17 cellular contexts compared by ENCODE assay signal in the genomic region with DNA sequence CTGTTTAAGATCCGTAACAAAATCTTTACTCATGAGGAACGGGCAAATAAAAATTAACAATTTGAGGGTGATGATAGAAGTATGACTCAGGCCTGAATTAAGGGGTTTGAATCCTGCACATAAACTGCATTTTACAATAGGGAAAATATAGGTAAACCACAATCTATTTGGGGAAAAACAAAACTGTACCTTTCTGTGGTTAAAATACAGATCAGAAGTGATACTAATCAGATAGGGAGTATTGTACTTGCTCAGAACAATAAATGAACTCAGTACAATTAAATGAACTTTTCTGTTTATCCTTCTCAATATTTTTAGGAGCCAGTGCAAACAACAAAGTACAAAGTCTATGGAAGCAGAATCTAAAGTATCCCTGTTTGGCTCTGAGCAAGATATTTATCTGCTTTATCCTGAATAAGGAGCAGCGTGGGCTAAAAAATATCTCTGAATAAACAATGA.
A peak's percentile ranks its signal among the peaks of the same experiment; 100 is the strongest.
DNase-seq lines count a peak whose midpoint lies in the region; ATAC-seq and TF ChIP-seq lines count a peak whose summit lies in the region.
"Had no signal": no experiment of that assay in that cellular context is flagged by ENCODE, and none has a peak within 500 bp of the region (broad histone marks: within the 10 kb centered on the region; RNA-seq: fewer than 3 reads in every experiment).

No MANE protein-coding gene starts in this region.

- peaks cover 23% of the 10 kb centered on the region for H3K4me1 Mint-ChIP-seq in HFFc6 (ENCODE audit: low read depth)
- H3K4me1 Mint-ChIP-seq: CD8-positive, alpha-beta memory T cell had no signal

- no peak for TF ChIP-seq CTCF in HFFc6 (IDR thresholded peaks at IDR 0.05)
- no peak for TF ChIP-seq CTCF in PC-3 (conservative IDR thresholded peaks at IDR 0.05; ENCODE audit: low read depth, low read length)
- no peak for TF ChIP-seq CTCF in gastrocnemius medialis (IDR thresholded peaks at IDR 0.05 in 4 of 5, conservative IDR thresholded peaks at IDR 0.05 in 1 of 5)

- H3K4me1 ChIP-seq in PC-3 (ENCODE audit: insufficient read depth, low read length) (peaks cover 33% of the 10 kb centered on the region), gastrocnemius medialis (peaks cover 13 to 23% of the 10 kb centered on the region in 2 donors)
- H3K4me1 ChIP-seq: BLaER1 had no signal

- peaks cover 6% of the 10 kb centered on the region for H3F3A ChIP-seq in PC-3 (ENCODE audit: low read length, unreplicated experiment)

- H3K9me3 ChIP-seq in PC-3 (ENCODE audit: low read length) = no peaks in the 10 kb centered on the region
- no peaks in the 10 kb centered on the region for H3K9me3 ChIP-seq in gastrocnemius medialis
- H3K9me3 ChIP-seq: BLaER1, MG63, Peyer's patch had no signal

- CTCF ChIA-PET in PC-3 (lab: Charles Lee) = no interaction called here

- peak overlapping the region; percentile 41 for H3K27ac Mint-ChIP-seq in HFFc6
- H3K27ac Mint-ChIP-seq: CD8-positive, alpha-beta memory T cell had no signal

- no peaks in the 10 kb centered on the region for H3K9me2 ChIP-seq in PC-3 (replicated peaks; ENCODE audit: low read length)

- no peaks in the 10 kb centered on the region for H3K27me3 ChIP-seq in PC-3 (ENCODE audit: low read length)
- H3K27me3 ChIP-seq in gastrocnemius medialis = no peaks in the 10 kb centered on the region
- H3K27me3 ChIP-seq: BLaER1, MG63, Peyer's patch had no signal

- intact Hi-C loops in PC-3 (cut with micrococcal nuclease) (loop anchor here (5.0 to 10.0 kb wide), 2 partner anchors 101 to 127 kb away; no protein-coding TSS in a partner anchor), left colon (cut with DNase I, micrococcal nuclease) (no loop called here), gastrocnemius medialis (cut with DNase I; ENCODE audit: low total_unique reads) (no loop called here)

- H3K4me2 ChIP-seq in PC-3 (ENCODE audit: low read length) = peak overlapping the region; percentile 38
- H3K4me2 ChIP-seq: BLaER1 had no signal

- no peaks in the 10 kb centered on the region for H3K9me3 Mint-ChIP-seq in HFFc6

- peak overlapping the region; percentile 6; the same call in 1 of the 2 replicates for H3K9ac ChIP-seq in PC-3 (ENCODE audit: low read length)
- H3K9ac ChIP-seq: BLaER1 had no signal

- no peaks in the 10 kb centered on the region for H3K79me2 ChIP-seq in PC-3 (ENCODE audit: low read length)

- TF ChIP-seq POLR2A in gastrocnemius medialis (IDR thresholded peaks at IDR 0.05) = no peak

- H3K27me3 Mint-ChIP-seq in HFFc6 (ENCODE audit: insufficient read depth) = no peaks in the 10 kb centered on the region

- peak overlapping the region; percentile 22; the same call in 1 of the 2 replicates for H3K4me3 ChIP-seq in PC-3 (ENCODE audit: low read length)
- H3K4me3 ChIP-seq in gastrocnemius medialis = no peak overlapping the region
- H3K4me3 ChIP-seq: BLaER1, MG63, Peyer's patch had no signal

- peak overlapping the region; percentile 20; the same call in 1 of the 2 replicates for H3K4me3 Mint-ChIP-seq in HFFc6
- H3K4me3 Mint-ChIP-seq: CD8-positive, alpha-beta memory T cell had no signal

- no peaks in the 10 kb centered on the region for H3K36me3 Mint-ChIP-seq in HFFc6 (ENCODE audit: low read depth)
- H3K36me3 Mint-ChIP-seq: CD8-positive, alpha-beta memory T cell had no signal

- in situ Hi-C loops in gastrocnemius medialis (cut with MboI; ENCODE audit: low sequenced_read_pairs in 4 of 4) = no loop called here

- POLR2A ChIA-PET in PC-3 (lab: Charles Lee; ENCODE audit: unreplicated experiment) = no interaction called here

- ATAC-seq in PC-3 = peak; percentile 77
- ATAC-seq in left colon = peak; percentile 58
- ATAC-seq in gastrocnemius medialis = no peak

- BruUV-seq in PC-3 (replicated peaks; lab: Mats Ljungman, UMichigan) = no TSS peak

- H2AFZ ChIP-seq in PC-3 (ENCODE audit: low read length) = no peak overlapping the region

- H3K27ac ChIP-seq in PC-3 (ENCODE audit: low read length) (peak overlapping the region; percentile 63), gastrocnemius medialis (peak overlapping the region in 3 of 4 donors; percentile 11 to 30 (median 22))
- H3K27ac ChIP-seq: BLaER1, Peyer's patch had no signal

- H3K36me3 ChIP-seq in PC-3 (ENCODE audit: low read depth, low read length) (no peaks in the 10 kb centered on the region), gastrocnemius medialis (no peaks in the 10 kb centered on the region)
- H3K36me3 ChIP-seq: BLaER1, MG63, Peyer's patch had no signal

- DNase-seq in HFFc6 = no peak
- peak; percentile 79 for DNase-seq in PC-3
- DNase-seq in left colon = no peak
- DNase-seq in gastrocnemius medialis = no peak
- no peak for DNase-seq in NCI-H1105 (lab: John Stamatoyannopoulos, UW)
- no peak for DNase-seq in 8988T
- no peak for DNase-seq in NCI-H1930 (lab: John Stamatoyannopoulos, UW)
- DNase-seq: CD8-positive, alpha-beta memory T cell; DMS 273 treated with DMSO at 0.1 percent for 48 hours; MG63; NCI-H1105 treated with DMSO at 0.1 percent for 48 hours; NCI-H187; NCI-H446; NCI-H774; Peyer's patch; SHP77 had no signal

- no peaks in the 10 kb centered on the region for H4K20me1 ChIP-seq in PC-3 (ENCODE audit: low read length)
- H4K20me1 ChIP-seq: BLaER1 had no signal

Comparison
In these comparisons a context has a peak if more than half of its experiments do, and no peak if none do; other contexts are left out.
1. ATAC-seq: peak in PC-3 (single experiment) and left colon (single experiment); none in gastrocnemius medialis (0 of 2).